In genomic region chr1:108541856-108542255, GRCh38 we compare ENCODE assay signal across 33 cellular contexts.
"Had no signal": no experiment of that assay in that cellular context is flagged by ENCODE, and none has a peak within 500 bp of the region (broad histone marks: within the 10 kb centered on the region; RNA-seq: fewer than 3 reads in every experiment).

No MANE protein-coding gene starts in this region.

- H3K36me3 ChIP-seq: neutrophil, ovary, spleen, suprapubic skin, tibial artery, transverse colon, upper lobe of right lung, uterus had no signal

- H3K9ac ChIP-seq: parathyroid adenoma had no signal

- H3K9me3 Mint-ChIP-seq: natural killer cell treated with Interleukin-12 subunit alpha and Interleukin-12 subunit beta and Interleukin-15 and Interleukin-18, amount 100 ng/mL, for 72 hours; stimulated activated memory B cell treated with anti-CD40 and anti-IgM and Interleukin-4, amounts not matched to agents 10 μg/mL and 1 μg/mL and 100 μg/mL, for 72 hours; stimulated activated naive CD8-positive, alpha-beta T cell treated with anti-CD3 and anti-CD28 coated beads, Interleukin-15, amount 100 ng/mL, for 72 hours; type B pancreatic cell had no signal

- H3K4me3 ChIP-seq: ovary, psoas muscle, skin epidermis, smooth muscle cell, spleen, suprapubic skin, testis, tibial artery, transverse colon, upper lobe of right lung, uterus had no signal

- H3K4me1 ChIP-seq: parathyroid adenoma, psoas muscle, suprapubic skin, testis, tibial artery, transverse colon, upper lobe of right lung, uterus had no signal

- H3K27ac Mint-ChIP-seq: naive thymus-derived CD8-positive, alpha-beta T cell; natural killer cell treated with Interleukin-12 subunit alpha and Interleukin-12 subunit beta and Interleukin-15 and Interleukin-18, amount 100 ng/mL, for 72 hours; nephron progenitor cell; progenitor cell of endocrine pancreas; stimulated activated memory B cell treated with anti-CD40 and anti-IgM and Interleukin-4, amounts not matched to agents 10 μg/mL and 1 μg/mL and 100 μg/mL, for 72 hours; type B pancreatic cell had no signal

- H3K9me3 ChIP-seq: neutrophil, ovary, psoas muscle, suprapubic skin, testis, tibial artery, transverse colon, upper lobe of right lung, uterus had no signal

- H3K27me3 ChIP-seq: neutrophil, ovary, spleen, suprapubic skin, testis, tibial artery, transverse colon, upper lobe of right lung, uterus had no signal

- H3K27ac ChIP-seq: neutrophil, ovary, parathyroid adenoma, psoas muscle, skin epidermis, spleen, suprapubic skin, testis, tibial artery, transverse colon, upper lobe of right lung, uterus had no signal

- DNase-seq: naive thymus-derived CD8-positive, alpha-beta T cell; nephron progenitor cell; nucleus accumbens; ovary; posterior cingulate gyrus; psoas muscle; right cardiac atrium; spleen; stimulated activated CD4-positive, alpha-beta T cell treated with anti-CD3 and anti-CD28 coated beads, Interleukin-12 subunit alpha, Interleukin-12 subunit beta, amount 100 ng/mL, for 4 hours; stimulated activated CD4-positive, alpha-beta T cell treated with anti-CD3 and anti-CD28 coated beads, Interleukin-1b, Interleukin-23, amount 100 ng/mL, for 48 hours; stimulated activated CD4-positive, alpha-beta T cell treated with anti-CD3 and anti-CD28 coated beads, Interleukin-4, amount 100 ng/mL, for 1 hour; stimulated activated CD4-positive, alpha-beta T cell treated with anti-CD3 and anti-CD28 coated beads, Interleukin-4, amount 100 ng/mL, for 4 hours; stimulated activated CD8-positive, alpha-beta memory T cell treated with anti-CD3 and anti-CD28 coated beads, Interleukin-4, amount 100 ng/mL, for 48 hours; stimulated activated naive CD4-positive, alpha-beta T cell; stimulated activated naive CD8-positive, alpha-beta T cell treated with anti-CD3 and anti-CD28 coated beads, Interleukin-15, amount 100 ng/mL, for 72 hours; stimulated activated naive CD8-positive, alpha-beta T cell treated with anti-CD3 and anti-CD28 coated beads, Interleukin-15, Interleukin-2, amounts not matched to agents 100 U/mL and 50 U/mL, for 24 hours; substantia nigra; testis; tibial artery; transverse colon; upper lobe of right lung; uterus had no signal

- H3K4me3 Mint-ChIP-seq: naive thymus-derived CD8-positive, alpha-beta T cell; natural killer cell treated with Interleukin-12 subunit alpha and Interleukin-12 subunit beta and Interleukin-15 and Interleukin-18, amount 100 ng/mL, for 72 hours; nephron progenitor cell; neural crest cell; stimulated activated memory B cell treated with anti-CD40 and anti-IgM and Interleukin-4, amounts not matched to agents 10 μg/mL and 1 μg/mL and 100 μg/mL, for 72 hours; stimulated activated naive CD8-positive, alpha-beta T cell treated with anti-CD3 and anti-CD28 coated beads, Interleukin-15, amount 100 ng/mL, for 72 hours; type B pancreatic cell had no signal

- H3K4me2 ChIP-seq: smooth muscle cell had no signal

- H3K36me3 Mint-ChIP-seq: stimulated activated memory B cell treated with anti-CD40 and anti-IgM and Interleukin-4, amounts not matched to agents 10 μg/mL and 1 μg/mL and 100 μg/mL, for 72 hours; type B pancreatic cell had no signal

- ATAC-seq: naive thymus-derived CD8-positive, alpha-beta T cell; natural killer cell treated with Interleukin-12 subunit alpha and Interleukin-12 subunit beta and Interleukin-15 and Interleukin-18, amount 100 ng/mL, for 72 hours; psoas muscle; sciatic nerve; stimulated activated memory B cell treated with anti-CD40 and anti-IgM and Interleukin-4, amounts not matched to agents 10 μg/mL and 1 μg/mL and 100 μg/mL, for 72 hours; stimulated activated naive CD8-positive, alpha-beta T cell treated with anti-CD3 and anti-CD28 coated beads, Interleukin-15, amount 100 ng/mL, for 72 hours; stimulated activated naive CD8-positive, alpha-beta T cell treated with anti-CD3 and anti-CD28 coated beads, Interleukin-15, Interleukin-2, amounts not matched to agents 100 U/mL and 50 U/mL, for 24 hours; upper lobe of right lung had no signal

- H3K27me3 Mint-ChIP-seq: progenitor cell of endocrine pancreas; stimulated activated memory B cell treated with anti-CD40 and anti-IgM and Interleukin-4, amounts not matched to agents 10 μg/mL and 1 μg/mL and 100 μg/mL, for 72 hours had no signal

- H3K4me1 Mint-ChIP-seq: nephron progenitor cell; neural crest cell; stimulated activated naive CD8-positive, alpha-beta T cell treated with anti-CD3 and anti-CD28 coated beads, Interleukin-15, amount 100 ng/mL, for 72 hours had no signal

- H2AFZ ChIP-seq: parathyroid adenoma had no signal

- H3K79me2 ChIP-seq: parathyroid adenoma had no signal
